Comparison of ENCODE assay signal across 30 cellular contexts in the genomic region with DNA sequence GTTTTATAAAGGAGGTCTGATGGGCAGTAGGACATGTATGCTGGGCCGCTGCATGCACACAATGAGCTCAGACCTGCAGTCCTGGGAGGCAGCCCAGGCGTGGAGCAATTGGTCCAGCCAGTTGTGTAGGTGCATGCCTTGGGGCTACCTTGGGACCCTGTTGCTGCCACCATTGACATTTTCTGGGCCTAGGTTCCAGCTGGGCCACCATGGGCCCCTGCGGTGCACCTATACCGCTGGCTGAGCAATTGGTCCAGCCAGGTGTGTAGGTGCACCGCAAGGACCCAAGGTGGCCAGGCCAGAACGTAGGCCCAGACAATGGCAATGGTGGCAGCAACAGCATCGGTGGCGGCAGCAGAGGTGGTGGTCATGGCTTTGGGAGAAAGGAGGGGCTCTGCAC.
"Had no signal": no experiment of that assay in that cellular context is flagged by ENCODE, and none has a peak within 500 bp of the region (broad histone marks: within the 10 kb centered on the region; RNA-seq: fewer than 3 reads in every experiment).

No MANE protein-coding gene starts in this region.

- H3K27ac Mint-ChIP-seq: activated CD4-positive, alpha-beta memory T cell treated with anti-CD3 and anti-CD28 coated beads, Interleukin-2, amount 10 ng/mL, durations not matched to agents 7 days and 5 days; activated CD4-positive, alpha-beta T cell treated with anti-CD3 and anti-CD28 coated beads, Interleukin-2, amount 10 ng/mL, durations not matched to agents 7 days and 5 days; activated naive CD4-positive, alpha-beta T cell treated with anti-CD3 and anti-CD28 coated beads for 36 hours; activated naive CD4-positive, alpha-beta T cell treated with anti-CD3 and anti-CD28 coated beads, Interleukin-2, amount 50 U/mL, for 24 hours; activated naive CD8-positive, alpha-beta T cell treated with anti-CD3 and anti-CD28 coated beads for 36 hours; activated naive CD8-positive, alpha-beta T cell treated with anti-CD3 and anti-CD28 coated beads, Interleukin-2, amount 50 U/mL, for 24 hours; activated T-helper 17 cell treated with anti-CD3 and anti-CD28 coated beads, Interleukin-2, amount 50 U/mL, for 72 hours; effector memory CD8-positive, alpha-beta T cell; T-helper 17 cell; T-helper 2 cell treated with Interferon-gamma antibody and Interleukin-4, amounts not matched to agents 5 μg/mL and 100 μg/mL, for 36 hours had no signal

- H3K9me3 Mint-ChIP-seq: activated CD4-positive, alpha-beta T cell treated with anti-CD3 and anti-CD28 coated beads, Interleukin-2, amount 10 ng/mL, durations not matched to agents 7 days and 5 days had no signal

- H3K4me3 ChIP-seq: adrenal gland, body of pancreas, esophagus muscularis mucosa, gastrocnemius medialis, heart right ventricle had no signal

- H3K9me3 ChIP-seq: adrenal gland, body of pancreas, gastrocnemius medialis had no signal

- H3K27me3 ChIP-seq: adrenal gland, body of pancreas, esophagus muscularis mucosa, gastrocnemius medialis had no signal

- H3K36me3 Mint-ChIP-seq: activated naive CD4-positive, alpha-beta T cell treated with anti-CD3 and anti-CD28 coated beads, Interleukin-2, amount 50 U/mL, for 24 hours; activated naive CD8-positive, alpha-beta T cell treated with anti-CD3 and anti-CD28 coated beads for 36 hours had no signal

- H3K36me3 ChIP-seq: adrenal gland, esophagus muscularis mucosa, gastrocnemius medialis, heart right ventricle had no signal

- ATAC-seq: activated naive CD8-positive, alpha-beta T cell treated with anti-CD3 and anti-CD28 coated beads, Interleukin-2, amount 50 U/mL, for 24 hours; activated T-cell treated with anti-CD3 and anti-CD28 coated beads, Interleukin-2, amount 50 U/mL, for 4 hours; activated T-helper 17 cell treated with anti-CD3 and anti-CD28 coated beads, Interleukin-2, amount 50 U/mL, for 72 hours; body of pancreas; effector memory CD8-positive, alpha-beta T cell; foreskin keratinocyte; gastrocnemius medialis; heart right ventricle; T-helper 17 cell had no signal

- H3K27ac ChIP-seq: adrenal gland, body of pancreas, esophagus muscularis mucosa, foreskin keratinocyte, gastrocnemius medialis, heart right ventricle had no signal

- DNase-seq: activated CD4-positive, alpha-beta memory T cell treated with anti-CD3 and anti-CD28 coated beads, Interleukin-2, amount 10 ng/mL, durations not matched to agents 7 days and 5 days; activated CD4-positive, alpha-beta T cell treated with anti-CD3 and anti-CD28 coated beads for 1 hour; activated CD4-positive, alpha-beta T cell treated with anti-CD3 and anti-CD28 coated beads for 4 hours; activated CD4-positive, alpha-beta T cell treated with anti-CD3 and anti-CD28 coated beads, Interleukin-2, amount 10 ng/mL, durations not matched to agents 7 days and 5 days; activated CD4-positive, alpha-beta T cell treated with anti-CD3 and anti-CD28 coated beads, Interleukin-2, amount 50 U/mL, for 4 hours; activated effector memory CD4-positive, alpha-beta T cell treated with anti-CD3 and anti-CD28 coated beads, Interleukin-2, amount 50 U/mL, for 16 hours; activated naive CD4-positive, alpha-beta T cell treated with anti-CD3 and anti-CD28 coated beads for 36 hours; activated naive CD8-positive, alpha-beta T cell treated with anti-CD3 and anti-CD28 coated beads for 36 hours; activated naive CD8-positive, alpha-beta T cell treated with anti-CD3 and anti-CD28 coated beads, Interleukin-2, amount 50 U/mL, for 24 hours; activated T-cell treated with anti-CD3 and anti-CD28 coated beads, Interleukin-2, amount 50 U/mL, for 4 hours; adrenal gland; amygdala; aorta; body of pancreas; caudate nucleus; cortex of kidney; dermis blood vessel endothelial cell; effector CD4-positive, alpha-beta T cell; effector memory CD8-positive, alpha-beta T cell; erythroblast; foreskin keratinocyte; gastrocnemius medialis; heart right ventricle; T-helper 1 cell; T-helper 17 cell; T1000 had no signal

- H3K4me1 Mint-ChIP-seq: activated CD4-positive, alpha-beta memory T cell treated with anti-CD3 and anti-CD28 coated beads, Interleukin-2, amount 10 ng/mL, durations not matched to agents 7 days and 5 days; activated CD4-positive, alpha-beta T cell treated with anti-CD3 and anti-CD28 coated beads, Interleukin-2, amount 10 ng/mL, durations not matched to agents 7 days and 5 days; activated naive CD4-positive, alpha-beta T cell treated with anti-CD3 and anti-CD28 coated beads, Interleukin-2, amount 50 U/mL, for 24 hours; activated naive CD8-positive, alpha-beta T cell treated with anti-CD3 and anti-CD28 coated beads, Interleukin-2, amount 50 U/mL, for 24 hours; activated T-helper 17 cell treated with anti-CD3 and anti-CD28 coated beads, Interleukin-2, amount 50 U/mL, for 72 hours; T-helper 17 cell had no signal

- H3K4me3 Mint-ChIP-seq: activated CD4-positive, alpha-beta memory T cell treated with anti-CD3 and anti-CD28 coated beads, Interleukin-2, amount 10 ng/mL, durations not matched to agents 7 days and 5 days; activated CD4-positive, alpha-beta T cell treated with anti-CD3 and anti-CD28 coated beads, Interleukin-2, amount 10 ng/mL, durations not matched to agents 7 days and 5 days; activated naive CD4-positive, alpha-beta T cell treated with anti-CD3 and anti-CD28 coated beads for 36 hours; activated naive CD4-positive, alpha-beta T cell treated with anti-CD3 and anti-CD28 coated beads, Interleukin-2, amount 50 U/mL, for 24 hours; activated naive CD8-positive, alpha-beta T cell treated with anti-CD3 and anti-CD28 coated beads for 36 hours; activated naive CD8-positive, alpha-beta T cell treated with anti-CD3 and anti-CD28 coated beads, Interleukin-2, amount 50 U/mL, for 24 hours; activated T-cell treated with anti-CD3 and anti-CD28 coated beads, Interleukin-2, amount 50 U/mL, for 4 hours; activated T-helper 17 cell treated with anti-CD3 and anti-CD28 coated beads, Interleukin-2, amount 50 U/mL, for 72 hours; effector memory CD8-positive, alpha-beta T cell; T-helper 17 cell; T-helper 2 cell treated with Interferon-gamma antibody and Interleukin-4, amounts not matched to agents 5 μg/mL and 100 μg/mL, for 36 hours had no signal

- H3K27me3 Mint-ChIP-seq: activated CD4-positive, alpha-beta T cell treated with anti-CD3 and anti-CD28 coated beads, Interleukin-2, amount 10 ng/mL, durations not matched to agents 7 days and 5 days had no signal
